Comparison of ENCODE assay signal across 2 cellular contexts in the genomic region with DNA sequence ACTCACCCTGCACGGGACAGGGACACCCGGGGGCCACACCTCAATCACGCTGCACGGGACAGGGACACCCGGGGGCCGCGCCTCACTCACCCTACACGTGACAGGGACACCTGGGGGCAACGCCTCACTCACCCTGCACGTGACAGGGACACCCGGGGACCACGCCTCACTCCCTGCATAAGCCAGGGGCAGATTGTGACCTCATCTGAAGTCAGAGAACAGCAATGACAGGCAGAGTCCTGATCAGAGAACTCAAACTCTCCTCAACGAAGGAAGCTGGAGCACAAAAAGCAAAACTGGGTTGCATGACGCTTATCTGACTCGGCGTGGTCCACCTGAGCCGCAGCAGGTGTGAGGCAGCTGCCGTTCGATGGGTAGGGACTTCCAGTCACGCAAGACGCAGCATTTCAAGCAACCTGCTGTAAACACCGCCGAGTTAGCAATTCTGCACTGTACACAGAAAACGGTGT.
TF ChIP-seq lines count a peak whose summit lies in the region.

No MANE protein-coding gene starts in this region.

TF ChIP-seq in Ishikawa, 13 proteins besides CTCF, POLR2A, EP300 and RAD21 (continued from another document):
- TF ChIP-seq TAF1 (IDR thresholded peaks at IDR 0.05; ENCODE audit: low read depth) = no peak

TF ChIP-seq in SK-N-SH, 30 proteins besides CTCF, POLR2A, EP300 and RAD21 (continued from another document):
- TF ChIP-seq, protein P1, sequence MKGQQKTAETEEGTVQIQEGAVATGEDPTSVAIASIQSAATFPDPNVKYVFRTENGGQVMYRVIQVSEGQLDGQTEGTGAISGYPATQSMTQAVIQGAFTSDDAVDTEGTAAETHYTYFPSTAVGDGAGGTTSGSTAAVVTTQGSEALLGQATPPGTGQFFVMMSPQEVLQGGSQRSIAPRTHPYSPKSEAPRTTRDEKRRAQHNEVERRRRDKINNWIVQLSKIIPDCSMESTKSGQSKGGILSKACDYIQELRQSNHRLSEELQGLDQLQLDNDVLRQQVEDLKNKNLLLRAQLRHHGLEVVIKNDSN (IDR thresholded peaks at IDR 0.05; ENCODE audit: borderline replicate concordance, low read depth) = no peak
